Comparison of ENCODE assay signal across 1 cellular context in the genomic region with DNA sequence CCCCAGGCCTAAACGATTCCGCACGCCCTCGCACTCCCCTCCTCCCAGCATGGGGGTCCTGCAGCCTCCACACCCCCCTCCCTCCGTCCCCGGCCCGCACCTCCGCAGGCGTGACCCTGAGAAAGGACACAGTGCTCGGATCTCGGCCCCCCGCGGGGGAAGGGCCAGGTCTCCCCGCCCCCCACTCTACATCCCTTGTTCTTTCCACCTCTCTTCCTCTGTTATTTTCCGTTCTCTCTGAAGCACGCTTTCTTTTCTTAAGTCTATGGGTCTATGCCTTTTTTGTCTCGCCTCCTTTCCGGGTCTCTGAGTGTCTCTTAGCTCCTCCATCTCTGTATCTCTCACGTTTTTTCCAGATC.
TF ChIP-seq lines count a peak whose summit lies in the region.

No MANE protein-coding gene starts in this region.

TF ChIP-seq in HEK293, 187 proteins besides CTCF, POLR2A, EP300 and RAD21 (continued from another document and continues in another):
- TF ChIP-seq, protein P1, sequence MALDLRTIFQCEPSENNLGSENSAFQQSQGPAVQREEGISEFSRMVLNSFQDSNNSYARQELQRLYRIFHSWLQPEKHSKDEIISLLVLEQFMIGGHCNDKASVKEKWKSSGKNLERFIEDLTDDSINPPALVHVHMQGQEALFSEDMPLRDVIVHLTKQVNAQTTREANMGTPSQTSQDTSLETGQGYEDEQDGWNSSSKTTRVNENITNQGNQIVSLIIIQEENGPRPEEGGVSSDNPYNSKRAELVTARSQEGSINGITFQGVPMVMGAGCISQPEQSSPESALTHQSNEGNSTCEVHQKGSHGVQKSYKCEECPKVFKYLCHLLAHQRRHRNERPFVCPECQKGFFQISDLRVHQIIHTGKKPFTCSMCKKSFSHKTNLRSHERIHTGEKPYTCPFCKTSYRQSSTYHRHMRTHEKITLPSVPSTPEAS (tag by site-specific recombination; IDR thresholded peaks at IDR 0.05) = no peak
- TF ChIP-seq ZNF843 (tag by site-specific recombination; IDR thresholded peaks at IDR 0.05) (0 out of 2 replicates have a peak, but pooled peaks have one; percentile 6), ZNF223 (tag by site-specific recombination; IDR thresholded peaks at IDR 0.05) (peak; percentile 88), SP3 (tag by site-specific recombination; IDR thresholded peaks at IDR 0.05) (peak; percentile 56; the same call in 1 of the 2 replicates), ZNF423 (tag by site-specific recombination; IDR thresholded peaks at IDR 0.05) (no peak), ZNF391 (tag by site-specific recombination; IDR thresholded peaks at IDR 0.05; ENCODE audit: borderline replicate concordance, low read depth) (no peak), ZNF555 (tag by site-specific recombination; conservative IDR thresholded peaks at IDR 0.05) (no peak), ZNF48 (tag by site-specific recombination; IDR thresholded peaks at IDR 0.05) (no peak), ZNF37A (tag by site-specific recombination; IDR thresholded peaks at IDR 0.05) (no peak), ZFHX2 (tag by site-specific recombination; conservative IDR thresholded peaks at IDR 0.05) (no peak), TCF7L2 (IDR thresholded peaks at IDR 0.05; ENCODE audit: borderline replicate concordance, low read depth, low read length) (no peak), ZNF140 (tag by site-specific recombination; IDR thresholded peaks at IDR 0.05) (no peak), ZNF132 (tag by site-specific recombination; IDR thresholded peaks at IDR 0.05; ENCODE audit: borderline replicate concordance) (no peak), ZNF366 (tag by site-specific recombination; conservative IDR thresholded peaks at IDR 0.05) (peak; percentile 98), KLF16 (tag by site-specific recombination; IDR thresholded peaks at IDR 0.05) (0 out of 2 replicates have a peak, but pooled peaks have one; percentile 0), ZNF777 (tag by site-specific recombination; IDR thresholded peaks at IDR 0.05; ENCODE audit: borderline replicate concordance) (no peak), ZNF626 (tag by site-specific recombination; IDR thresholded peaks at IDR 0.05) (no peak), GLIS1 (tag by site-specific recombination; IDR thresholded peaks at IDR 0.05) (peak; percentile 77), ZNF169 (tag by site-specific recombination; IDR thresholded peaks at IDR 0.05) (no peak), ZBTB1 (tag by site-specific recombination; IDR thresholded peaks at IDR 0.05) (peak; percentile 37; the same call in 1 of the 2 replicates), ZNF560 (tag by site-specific recombination; IDR thresholded peaks at IDR 0.05; ENCODE audit: borderline replicate concordance) (no peak), ZNF10 (tag by site-specific recombination; IDR thresholded peaks at IDR 0.05) (no peak), ZSCAN16 (tag by site-specific recombination; IDR thresholded peaks at IDR 0.05) (peak; percentile 60; the same call in 1 of the 2 replicates), ZNF311 (tag by site-specific recombination; IDR thresholded peaks at IDR 0.05; ENCODE audit: borderline replicate concordance) (no peak), ZNF174 (tag by site-specific recombination; IDR thresholded peaks at IDR 0.05) (no peak), WT1 (tag by site-specific recombination; IDR thresholded peaks at IDR 0.05) (0 out of 2 replicates have a peak, but pooled peaks have one; percentile 7), GLI4 (tag by site-specific recombination; IDR thresholded peaks at IDR 0.05) (no peak), ZNF530 (tag by site-specific recombination; IDR thresholded peaks at IDR 0.05; ENCODE audit: low read depth) (no peak), ZNF2 (tag by site-specific recombination; IDR thresholded peaks at IDR 0.05) (peak; percentile 72; the same call in 1 of the 2 replicates), BCL11B (tag by site-specific recombination; IDR thresholded peaks at IDR 0.05; ENCODE audit: low read depth) (peak; percentile 23; the same call in 1 of the 2 replicates), ZNF202 (tag by site-specific recombination; IDR thresholded peaks at IDR 0.05; ENCODE audit: borderline replicate concordance) (no peak), MEIS1 (CRISPR knock-in tag; IDR thresholded peaks at IDR 0.05; ENCODE audit: borderline replicate concordance) (no peak)
- TF ChIP-seq, protein P2, sequence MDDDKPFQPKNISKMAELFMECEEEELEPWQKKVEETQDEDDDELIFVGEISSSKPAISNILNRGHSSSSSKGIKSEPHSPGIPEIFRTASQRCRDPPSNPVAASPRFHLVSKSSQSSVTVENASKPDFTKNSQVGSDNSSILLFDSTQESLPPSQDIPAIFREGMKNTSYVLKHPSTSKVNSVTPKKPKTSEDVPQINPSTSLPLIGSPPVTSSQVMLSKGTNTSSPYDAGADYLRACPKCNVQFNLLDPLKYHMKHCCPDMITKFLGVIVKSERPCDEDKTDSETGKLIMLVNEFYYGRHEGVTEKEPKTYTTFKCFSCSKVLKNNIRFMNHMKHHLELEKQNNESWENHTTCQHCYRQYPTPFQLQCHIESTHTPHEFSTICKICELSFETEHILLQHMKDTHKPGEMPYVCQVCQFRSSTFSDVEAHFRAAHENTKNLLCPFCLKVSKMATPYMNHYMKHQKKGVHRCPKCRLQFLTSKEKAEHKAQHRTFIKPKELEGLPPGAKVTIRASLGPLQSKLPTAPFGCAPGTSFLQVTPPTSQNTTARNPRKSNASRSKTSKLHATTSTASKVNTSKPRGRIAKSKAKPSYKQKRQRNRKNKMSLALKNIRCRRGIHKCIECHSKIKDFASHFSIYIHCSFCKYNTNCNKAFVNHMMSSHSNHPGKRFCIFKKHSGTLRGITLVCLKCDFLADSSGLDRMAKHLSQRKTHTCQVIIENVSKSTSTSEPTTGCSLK (tag by site-specific recombination; IDR thresholded peaks at IDR 0.05) = no peak
- TF ChIP-seq, protein P3, sequence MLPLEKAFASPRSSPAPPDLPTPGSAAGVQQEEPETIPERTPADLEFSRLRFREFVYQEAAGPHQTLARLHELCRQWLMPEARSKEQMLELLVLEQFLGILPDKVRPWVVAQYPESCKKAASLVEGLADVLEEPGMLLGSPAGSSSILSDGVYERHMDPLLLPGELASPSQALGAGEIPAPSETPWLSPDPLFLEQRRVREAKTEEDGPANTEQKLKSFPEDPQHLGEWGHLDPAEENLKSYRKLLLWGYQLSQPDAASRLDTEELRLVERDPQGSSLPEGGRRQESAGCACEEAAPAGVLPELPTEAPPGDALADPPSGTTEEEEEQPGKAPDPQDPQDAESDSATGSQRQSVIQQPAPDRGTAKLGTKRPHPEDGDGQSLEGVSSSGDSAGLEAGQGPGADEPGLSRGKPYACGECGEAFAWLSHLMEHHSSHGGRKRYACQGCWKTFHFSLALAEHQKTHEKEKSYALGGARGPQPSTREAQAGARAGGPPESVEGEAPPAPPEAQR (tag by site-specific recombination; IDR thresholded peaks at IDR 0.05) = no peak
- TF ChIP-seq, protein P4, sequence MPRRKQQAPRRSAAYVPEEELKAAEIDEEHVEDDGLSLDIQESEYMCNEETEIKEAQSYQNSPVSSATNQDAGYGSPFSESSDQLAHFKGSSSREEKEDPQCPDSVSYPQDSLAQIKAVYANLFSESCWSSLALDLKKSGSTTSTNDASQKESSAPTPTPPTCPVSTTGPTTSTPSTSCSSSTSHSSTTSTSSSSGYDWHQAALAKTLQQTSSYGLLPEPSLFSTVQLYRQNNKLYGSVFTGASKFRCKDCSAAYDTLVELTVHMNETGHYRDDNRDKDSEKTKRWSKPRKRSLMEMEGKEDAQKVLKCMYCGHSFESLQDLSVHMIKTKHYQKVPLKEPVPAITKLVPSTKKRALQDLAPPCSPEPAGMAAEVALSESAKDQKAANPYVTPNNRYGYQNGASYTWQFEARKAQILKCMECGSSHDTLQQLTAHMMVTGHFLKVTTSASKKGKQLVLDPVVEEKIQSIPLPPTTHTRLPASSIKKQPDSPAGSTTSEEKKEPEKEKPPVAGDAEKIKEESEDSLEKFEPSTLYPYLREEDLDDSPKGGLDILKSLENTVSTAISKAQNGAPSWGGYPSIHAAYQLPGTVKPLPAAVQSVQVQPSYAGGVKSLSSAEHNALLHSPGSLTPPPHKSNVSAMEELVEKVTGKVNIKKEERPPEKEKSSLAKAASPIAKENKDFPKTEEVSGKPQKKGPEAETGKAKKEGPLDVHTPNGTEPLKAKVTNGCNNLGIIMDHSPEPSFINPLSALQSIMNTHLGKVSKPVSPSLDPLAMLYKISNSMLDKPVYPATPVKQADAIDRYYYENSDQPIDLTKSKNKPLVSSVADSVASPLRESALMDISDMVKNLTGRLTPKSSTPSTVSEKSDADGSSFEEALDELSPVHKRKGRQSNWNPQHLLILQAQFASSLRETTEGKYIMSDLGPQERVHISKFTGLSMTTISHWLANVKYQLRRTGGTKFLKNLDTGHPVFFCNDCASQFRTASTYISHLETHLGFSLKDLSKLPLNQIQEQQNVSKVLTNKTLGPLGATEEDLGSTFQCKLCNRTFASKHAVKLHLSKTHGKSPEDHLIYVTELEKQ (tag by site-specific recombination; IDR thresholded peaks at IDR 0.05; ENCODE audit: borderline replicate concordance) = no peak; the same call in 1 of the 2 replicates
- TF ChIP-seq, protein P5, sequence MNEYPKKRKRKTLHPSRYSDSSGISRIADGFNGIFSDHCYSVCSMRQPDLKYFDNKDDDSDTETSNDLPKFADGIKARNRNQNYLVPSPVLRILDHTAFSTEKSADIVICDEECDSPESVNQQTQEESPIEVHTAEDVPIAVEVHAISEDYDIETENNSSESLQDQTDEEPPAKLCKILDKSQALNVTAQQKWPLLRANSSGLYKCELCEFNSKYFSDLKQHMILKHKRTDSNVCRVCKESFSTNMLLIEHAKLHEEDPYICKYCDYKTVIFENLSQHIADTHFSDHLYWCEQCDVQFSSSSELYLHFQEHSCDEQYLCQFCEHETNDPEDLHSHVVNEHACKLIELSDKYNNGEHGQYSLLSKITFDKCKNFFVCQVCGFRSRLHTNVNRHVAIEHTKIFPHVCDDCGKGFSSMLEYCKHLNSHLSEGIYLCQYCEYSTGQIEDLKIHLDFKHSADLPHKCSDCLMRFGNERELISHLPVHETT (tag by site-specific recombination; IDR thresholded peaks at IDR 0.05) = peak; percentile 62
- TF ChIP-seq, protein P6, sequence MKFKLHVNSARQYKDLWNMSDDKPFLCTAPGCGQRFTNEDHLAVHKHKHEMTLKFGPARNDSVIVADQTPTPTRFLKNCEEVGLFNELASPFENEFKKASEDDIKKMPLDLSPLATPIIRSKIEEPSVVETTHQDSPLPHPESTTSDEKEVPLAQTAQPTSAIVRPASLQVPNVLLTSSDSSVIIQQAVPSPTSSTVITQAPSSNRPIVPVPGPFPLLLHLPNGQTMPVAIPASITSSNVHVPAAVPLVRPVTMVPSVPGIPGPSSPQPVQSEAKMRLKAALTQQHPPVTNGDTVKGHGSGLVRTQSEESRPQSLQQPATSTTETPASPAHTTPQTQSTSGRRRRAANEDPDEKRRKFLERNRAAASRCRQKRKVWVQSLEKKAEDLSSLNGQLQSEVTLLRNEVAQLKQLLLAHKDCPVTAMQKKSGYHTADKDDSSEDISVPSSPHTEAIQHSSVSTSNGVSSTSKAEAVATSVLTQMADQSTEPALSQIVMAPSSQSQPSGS (tag by site-specific recombination; IDR thresholded peaks at IDR 0.05; ENCODE audit: low read depth) = no peak
- TF ChIP-seq, protein P7, sequence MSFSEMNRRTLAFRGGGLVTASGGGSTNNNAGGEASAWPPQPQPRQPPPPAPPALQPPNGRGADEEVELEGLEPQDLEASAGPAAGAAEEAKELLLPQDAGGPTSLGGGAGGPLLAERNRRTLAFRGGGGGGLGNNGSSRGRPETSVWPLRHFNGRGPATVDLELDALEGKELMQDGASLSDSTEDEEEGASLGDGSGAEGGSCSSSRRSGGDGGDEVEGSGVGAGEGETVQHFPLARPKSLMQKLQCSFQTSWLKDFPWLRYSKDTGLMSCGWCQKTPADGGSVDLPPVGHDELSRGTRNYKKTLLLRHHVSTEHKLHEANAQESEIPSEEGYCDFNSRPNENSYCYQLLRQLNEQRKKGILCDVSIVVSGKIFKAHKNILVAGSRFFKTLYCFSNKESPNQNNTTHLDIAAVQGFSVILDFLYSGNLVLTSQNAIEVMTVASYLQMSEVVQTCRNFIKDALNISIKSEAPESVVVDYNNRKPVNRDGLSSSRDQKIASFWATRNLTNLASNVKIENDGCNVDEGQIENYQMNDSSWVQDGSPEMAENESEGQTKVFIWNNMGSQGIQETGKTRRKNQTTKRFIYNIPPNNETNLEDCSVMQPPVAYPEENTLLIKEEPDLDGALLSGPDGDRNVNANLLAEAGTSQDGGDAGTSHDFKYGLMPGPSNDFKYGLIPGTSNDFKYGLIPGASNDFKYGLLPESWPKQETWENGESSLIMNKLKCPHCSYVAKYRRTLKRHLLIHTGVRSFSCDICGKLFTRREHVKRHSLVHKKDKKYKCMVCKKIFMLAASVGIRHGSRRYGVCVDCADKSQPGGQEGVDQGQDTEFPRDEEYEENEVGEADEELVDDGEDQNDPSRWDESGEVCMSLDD (tag by site-specific recombination; IDR thresholded peaks at IDR 0.05) = peak; percentile 92
- TF ChIP-seq, protein P8, sequence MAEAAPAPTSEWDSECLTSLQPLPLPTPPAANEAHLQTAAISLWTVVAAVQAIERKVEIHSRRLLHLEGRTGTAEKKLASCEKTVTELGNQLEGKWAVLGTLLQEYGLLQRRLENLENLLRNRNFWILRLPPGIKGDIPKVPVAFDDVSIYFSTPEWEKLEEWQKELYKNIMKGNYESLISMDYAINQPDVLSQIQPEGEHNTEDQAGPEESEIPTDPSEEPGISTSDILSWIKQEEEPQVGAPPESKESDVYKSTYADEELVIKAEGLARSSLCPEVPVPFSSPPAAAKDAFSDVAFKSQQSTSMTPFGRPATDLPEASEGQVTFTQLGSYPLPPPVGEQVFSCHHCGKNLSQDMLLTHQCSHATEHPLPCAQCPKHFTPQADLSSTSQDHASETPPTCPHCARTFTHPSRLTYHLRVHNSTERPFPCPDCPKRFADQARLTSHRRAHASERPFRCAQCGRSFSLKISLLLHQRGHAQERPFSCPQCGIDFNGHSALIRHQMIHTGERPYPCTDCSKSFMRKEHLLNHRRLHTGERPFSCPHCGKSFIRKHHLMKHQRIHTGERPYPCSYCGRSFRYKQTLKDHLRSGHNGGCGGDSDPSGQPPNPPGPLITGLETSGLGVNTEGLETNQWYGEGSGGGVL (tag by site-specific recombination; IDR thresholded peaks at IDR 0.05) = peak; percentile 72
- TF ChIP-seq, protein P9, sequence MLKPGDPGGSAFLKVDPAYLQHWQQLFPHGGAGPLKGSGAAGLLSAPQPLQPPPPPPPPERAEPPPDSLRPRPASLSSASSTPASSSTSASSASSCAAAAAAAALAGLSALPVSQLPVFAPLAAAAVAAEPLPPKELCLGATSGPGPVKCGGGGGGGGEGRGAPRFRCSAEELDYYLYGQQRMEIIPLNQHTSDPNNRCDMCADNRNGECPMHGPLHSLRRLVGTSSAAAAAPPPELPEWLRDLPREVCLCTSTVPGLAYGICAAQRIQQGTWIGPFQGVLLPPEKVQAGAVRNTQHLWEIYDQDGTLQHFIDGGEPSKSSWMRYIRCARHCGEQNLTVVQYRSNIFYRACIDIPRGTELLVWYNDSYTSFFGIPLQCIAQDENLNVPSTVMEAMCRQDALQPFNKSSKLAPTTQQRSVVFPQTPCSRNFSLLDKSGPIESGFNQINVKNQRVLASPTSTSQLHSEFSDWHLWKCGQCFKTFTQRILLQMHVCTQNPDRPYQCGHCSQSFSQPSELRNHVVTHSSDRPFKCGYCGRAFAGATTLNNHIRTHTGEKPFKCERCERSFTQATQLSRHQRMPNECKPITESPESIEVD (tag by site-specific recombination; IDR thresholded peaks at IDR 0.05) = no peak
- TF ChIP-seq, protein P10, sequence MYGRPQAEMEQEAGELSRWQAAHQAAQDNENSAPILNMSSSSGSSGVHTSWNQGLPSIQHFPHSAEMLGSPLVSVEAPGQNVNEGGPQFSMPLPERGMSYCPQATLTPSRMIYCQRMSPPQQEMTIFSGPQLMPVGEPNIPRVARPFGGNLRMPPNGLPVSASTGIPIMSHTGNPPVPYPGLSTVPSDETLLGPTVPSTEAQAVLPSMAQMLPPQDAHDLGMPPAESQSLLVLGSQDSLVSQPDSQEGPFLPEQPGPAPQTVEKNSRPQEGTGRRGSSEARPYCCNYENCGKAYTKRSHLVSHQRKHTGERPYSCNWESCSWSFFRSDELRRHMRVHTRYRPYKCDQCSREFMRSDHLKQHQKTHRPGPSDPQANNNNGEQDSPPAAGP (tag by site-specific recombination; IDR thresholded peaks at IDR 0.05) = no peak; the same call in 1 of the 2 replicates
